Comparison of ENCODE assay signal across 10 cellular contexts in the genomic region with DNA sequence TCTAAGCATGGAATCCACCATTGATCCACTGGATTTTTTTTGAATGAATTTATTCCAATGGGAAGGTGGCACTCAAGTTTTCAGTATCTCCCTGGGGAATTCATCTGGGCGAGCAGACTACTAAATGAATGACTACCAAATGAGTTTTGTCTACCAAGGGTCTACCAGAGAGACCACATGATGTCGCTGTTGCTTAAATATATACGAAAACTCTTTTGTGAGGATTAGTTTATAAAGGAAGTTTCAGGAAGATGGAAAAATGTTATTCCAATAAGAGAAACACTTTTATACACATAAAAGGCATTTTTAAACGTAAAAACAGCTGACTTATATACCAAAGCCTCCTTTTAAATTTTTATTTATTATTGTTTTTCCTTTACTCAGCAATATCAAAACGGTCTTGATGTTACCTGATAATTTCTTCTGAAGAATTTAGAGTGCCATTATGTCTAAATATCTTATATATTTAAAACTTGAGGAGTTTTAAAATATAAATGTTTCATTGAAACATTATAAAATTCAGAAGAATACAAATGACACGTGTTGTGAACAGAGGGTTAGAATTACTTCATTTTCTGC.
DNase-seq lines count a peak whose midpoint lies in the region; ATAC-seq and TF ChIP-seq lines count a peak whose summit lies in the region.
"Had no signal": no experiment of that assay in that cellular context is flagged by ENCODE, and none has a peak within 500 bp of the region (broad histone marks: within the 10 kb centered on the region; RNA-seq: fewer than 3 reads in every experiment).

No MANE protein-coding gene starts in this region.

- H2AFZ ChIP-seq in PC-3 (ENCODE audit: low read length): no peak overlapping the region
- no peak overlapping the region for H2AFZ ChIP-seq in neuronal stem cell (ENCODE audit: low read length)

- H3K36me3 ChIP-seq in DOHH2 (ENCODE audit: control insufficient read depth, low read length) (no peaks in the 10 kb centered on the region), PC-3 (ENCODE audit: low read depth, low read length) (no peaks in the 10 kb centered on the region), neuronal stem cell (replicated peaks in 1 of 2; ENCODE audit: control insufficient read depth in 2 of 2, insufficient read depth in 2 of 2, low read length in 2 of 2) (no peaks in the 10 kb centered on the region)

- ATAC-seq in PC-3 (peak; percentile 64), HG03159 (IDR thresholded peaks at IDR 0.05; ENCODE audit: unreplicated experiment) (no peak)
- ATAC-seq in stimulated activated naive CD8-positive, alpha-beta T cell treated with anti-CD3 and anti-CD28 coated beads, Interleukin-15, amount 100 ng/mL, for 72 hours: no peak

- no peaks in the 10 kb centered on the region for H3K9me2 ChIP-seq in DOHH2 (replicated peaks; ENCODE audit: control insufficient read depth, low read length)
- no peaks in the 10 kb centered on the region for H3K9me2 ChIP-seq in PC-3 (replicated peaks; ENCODE audit: low read length)

- TF ChIP-seq EP300 in Ishikawa (IDR thresholded peaks at IDR 0.05; ENCODE audit: borderline replicate concordance): no peak

- no peaks in the 10 kb centered on the region for H4K20me1 ChIP-seq in DOHH2 (ENCODE audit: control insufficient read depth, insufficient read depth, low read depth, low read length)
- H4K20me1 ChIP-seq in PC-3 (ENCODE audit: low read length): no peaks in the 10 kb centered on the region

- H3K79me2 ChIP-seq in DOHH2 (ENCODE audit: control insufficient read depth, low read length) (no peaks in the 10 kb centered on the region), PC-3 (ENCODE audit: low read length) (no peaks in the 10 kb centered on the region)

- BruUV-seq in PC-3 (replicated peaks; lab: Mats Ljungman, UMichigan): no TSS peak

- H3K4me1 ChIP-seq in DOHH2 (ENCODE audit: control insufficient read depth, low read length) (no peaks in the 10 kb centered on the region), PC-3 (ENCODE audit: insufficient read depth, low read length) (no peaks in the 10 kb centered on the region), neuronal stem cell (ENCODE audit: control insufficient read depth in 2 of 2, insufficient read depth in 1 of 2, low read depth in 1 of 2, low read length in 2 of 2) (peaks cover 0 to 5% of the 10 kb centered on the region in 2 donors)

- peaks cover 24% of the 10 kb centered on the region for H3K27me3 Mint-ChIP-seq in stimulated activated naive CD8-positive, alpha-beta T cell treated with anti-CD3 and anti-CD28 coated beads, Interleukin-15, amount 100 ng/mL, for 72 hours

- H3K9me3 ChIP-seq in DOHH2 (ENCODE audit: control insufficient read depth, insufficient read depth, low read length): no peaks in the 10 kb centered on the region
- no peaks in the 10 kb centered on the region for H3K9me3 ChIP-seq in PC-3 (ENCODE audit: low read length)
- H3K9me3 ChIP-seq in neuronal stem cell (replicated peaks in 1 of 2; ENCODE audit: control insufficient read depth in 2 of 2, insufficient read depth in 1 of 2, low read depth in 1 of 2, low read length in 2 of 2): no peaks in the 10 kb centered on the region

- WGBS in neuronal stem cell (ENCODE audit: extremely low coverage in 2 of 2, insufficient read length in 2 of 2, insufficient replicate concordance in 1 of 2), 2 donors: no CpG with 5 or more reads among the region's 6 CpGs

- H3K18ac ChIP-seq in neuronal stem cell (ENCODE audit: low read length): no peak overlapping the region

- H2BK12ac ChIP-seq in neuronal stem cell (ENCODE audit: low read length): no peak overlapping the region

- no peak overlapping the region for H3K4ac ChIP-seq in neuronal stem cell (ENCODE audit: low read length)

- H3K9ac ChIP-seq in PC-3 (ENCODE audit: low read length): no peak overlapping the region
- no peak overlapping the region for H3K9ac ChIP-seq in neuronal stem cell (ENCODE audit: low read depth, low read length, poor library complexity)

- no peak overlapping the region for H3K4me3 Mint-ChIP-seq in stimulated activated naive CD8-positive, alpha-beta T cell treated with anti-CD3 and anti-CD28 coated beads, Interleukin-15, amount 100 ng/mL, for 72 hours
- H3K4me3 Mint-ChIP-seq: activated B cell treated with CpG ODN at 0.5 μM for 24 hours had no signal

- TF ChIP-seq RAD21 in Ishikawa (IDR thresholded peaks at IDR 0.05; ENCODE audit: low read depth): peak; percentile 75

- H2BK5ac ChIP-seq in neuronal stem cell (ENCODE audit: low read length): no peak overlapping the region

- H3F3A ChIP-seq in DOHH2 (ENCODE audit: control insufficient read depth, insufficient read depth) (no peaks in the 10 kb centered on the region), PC-3 (ENCODE audit: low read length, unreplicated experiment) (no peaks in the 10 kb centered on the region)

- no peak overlapping the region for H3K27ac ChIP-seq in DOHH2 (ENCODE audit: low read depth, low read length)
- no peak overlapping the region for H3K27ac ChIP-seq in PC-3 (ENCODE audit: low read length)
- H3K27ac ChIP-seq in neuronal stem cell (replicated peaks; ENCODE audit: low read length): no peak overlapping the region
- H3K27ac ChIP-seq: skin epidermis had no signal

- no peak overlapping the region for H2AK5ac ChIP-seq in neuronal stem cell (ENCODE audit: low read depth, low read length)

- H4K91ac ChIP-seq in neuronal stem cell (ENCODE audit: low read depth, low read length, poor library complexity): no peak overlapping the region

- no peak overlapping the region for H2BK15ac ChIP-seq in neuronal stem cell (ENCODE audit: low read length)

- no peak overlapping the region for H3K4me3 ChIP-seq in DOHH2 (ENCODE audit: low read length)
- no peak overlapping the region for H3K4me3 ChIP-seq in PC-3 (ENCODE audit: low read length)
- H3K4me3 ChIP-seq in neuronal stem cell (ENCODE audit: low read length in 2 of 2): no peak overlapping the region
- H3K4me3 ChIP-seq: skin epidermis had no signal

- no peak overlapping the region for H2BK120ac ChIP-seq in neuronal stem cell (ENCODE audit: low read depth, low read length)

- H4K8ac ChIP-seq in neuronal stem cell (ENCODE audit: low read depth, low read length): no peak overlapping the region

- POLR2A ChIA-PET in PC-3 (lab: Charles Lee; ENCODE audit: unreplicated experiment): no interaction called here

- H3K14ac ChIP-seq in neuronal stem cell (ENCODE audit: low read length): no peak overlapping the region

- TF ChIP-seq CTCF in DOHH2 (IDR thresholded peaks at IDR 0.05; ENCODE audit: low read depth, low read length, poor library complexity, severe bottlenecking) (peak; percentile 77), PC-3 (conservative IDR thresholded peaks at IDR 0.05; ENCODE audit: low read depth, low read length) (peak; percentile 78)

- CTCF ChIA-PET in PC-3 (lab: Charles Lee): interaction anchor here (1.0 kb wide), 1 partner anchor 127 kb away, joined by 5 read pairs; no protein-coding TSS in a partner anchor

- no peaks in the 10 kb centered on the region; the same call in 1 of the 2 replicates for H3K27me3 ChIP-seq in DOHH2 (ENCODE audit: control insufficient read depth, low read length)
- peaks cover 78% of the 10 kb centered on the region for H3K27me3 ChIP-seq in PC-3 (ENCODE audit: low read length)
- peaks cover 0 to 17% (median 0%) of the 10 kb centered on the region in 3 experiments for H3K27me3 ChIP-seq in neuronal stem cell (ENCODE audit: control insufficient read depth in 3 of 3, insufficient read depth in 3 of 3, low read depth in 1 of 3, low read length in 3 of 3)

- DNase-seq in PC-3 (peak; percentile 69), epidermal melanocyte (ENCODE audit: insufficient read length, low spot score) (peak; percentile 42), neuronal stem cell (ENCODE audit: low spot score) (peak; percentile 56)
- DNase-seq in activated T-cell treated with anti-CD3 and anti-CD28 coated beads, Interleukin-2, amount 50 U/mL, for 48 hours: no peak
- no peak for DNase-seq in stimulated activated naive CD8-positive, alpha-beta T cell treated with anti-CD3 and anti-CD28 coated beads, Interleukin-15, amount 100 ng/mL, for 72 hours
- DNase-seq: activated B cell treated with CpG ODN at 0.5 μM for 24 hours had no signal

- H3K4me1 Mint-ChIP-seq in stimulated activated naive CD8-positive, alpha-beta T cell treated with anti-CD3 and anti-CD28 coated beads, Interleukin-15, amount 100 ng/mL, for 72 hours: no peaks in the 10 kb centered on the region
- H3K4me1 Mint-ChIP-seq: activated B cell treated with CpG ODN at 0.5 μM for 24 hours had no signal

- no peak overlapping the region for H3K27ac Mint-ChIP-seq in stimulated activated naive CD8-positive, alpha-beta T cell treated with anti-CD3 and anti-CD28 coated beads, Interleukin-15, amount 100 ng/mL, for 72 hours
- H3K27ac Mint-ChIP-seq: activated B cell treated with CpG ODN at 0.5 μM for 24 hours had no signal

- H3K9me3 Mint-ChIP-seq in stimulated activated naive CD8-positive, alpha-beta T cell treated with anti-CD3 and anti-CD28 coated beads, Interleukin-15, amount 100 ng/mL, for 72 hours: no peaks in the 10 kb centered on the region
- H3K9me3 Mint-ChIP-seq: activated B cell treated with CpG ODN at 0.5 μM for 24 hours had no signal

- intact Hi-C loops in PC-3 (cut with micrococcal nuclease): loop anchor here (1.0 to 2.0 kb wide), 2 partner anchors 126 to 135 kb away; no protein-coding TSS in a partner anchor

- H3K4me2 ChIP-seq in DOHH2 (ENCODE audit: low read length) (no peak overlapping the region), PC-3 (ENCODE audit: low read length) (no peak overlapping the region), neuronal stem cell (ENCODE audit: insufficient read depth, low read length, poor library complexity, severe bottlenecking) (no peak overlapping the region)

- H3K23ac ChIP-seq in neuronal stem cell (ENCODE audit: low read depth, low read length, poor library complexity): no peak overlapping the region

- no peaks in the 10 kb centered on the region for H3K79me1 ChIP-seq in neuronal stem cell (ENCODE audit: low read depth, low read length)

TF ChIP-seq in Ishikawa, 13 proteins besides CTCF, POLR2A, EP300 and RAD21:
- TF ChIP-seq EGR1 (IDR thresholded peaks at IDR 0.05): no peak
- no peak for TF ChIP-seq CEBPB (IDR thresholded peaks at IDR 0.05)
- TF ChIP-seq YY1 (IDR thresholded peaks at IDR 0.05; ENCODE audit: low read depth): no peak
- no peak for TF ChIP-seq ZBTB7A (IDR thresholded peaks at IDR 0.05; ENCODE audit: low read depth)

Comparison
In these comparisons a context has a peak if more than half of its experiments do, and no peak if none do; other contexts are left out.
1. DNase-seq: peak in PC-3 (single experiment), epidermal melanocyte (single experiment) and neuronal stem cell (single experiment); none in activated T-cell treated with anti-CD3 and anti-CD28 coated beads, Interleukin-2, amount 50 U/mL, for 48 hours (0 of 2) and stimulated activated naive CD8-positive, alpha-beta T cell treated with anti-CD3 and anti-CD28 coated beads, Interleukin-15, amount 100 ng/mL, for 72 hours (0 of 2).